Comparison of ENCODE assay signal across 18 cellular contexts in the genomic region with DNA sequence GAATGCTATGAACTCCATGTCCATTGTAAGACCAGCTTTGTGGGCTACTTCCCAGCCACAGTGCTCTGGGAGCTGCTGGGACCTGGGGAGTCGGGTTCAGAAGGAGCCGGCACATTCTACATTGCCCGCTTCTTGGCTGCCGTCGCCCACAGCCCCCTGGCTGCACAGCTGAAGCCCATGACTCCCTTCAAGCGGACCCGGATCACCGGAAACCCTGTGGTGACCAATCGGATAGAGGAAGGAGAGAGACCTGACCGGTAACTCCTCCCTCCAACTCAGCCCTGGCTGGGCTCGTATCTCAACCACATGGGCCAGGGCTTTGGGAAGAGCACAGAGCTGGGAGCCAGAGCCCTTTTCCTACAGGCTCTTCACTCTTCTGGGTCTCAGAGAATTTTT. TPM values are rescaled to one million over a fixed set of nuclear protein-coding genes. Genes with fewer than 3 reads are reported as not detected.
DNase-seq lines count a peak whose midpoint lies in the region; ATAC-seq, FAIRE-seq and TF ChIP-seq lines count a peak whose summit lies in the region.
"Had no signal": no experiment of that assay in that cellular context is flagged by ENCODE, and none has a peak within 500 bp of the region (broad histone marks: within the 10 kb centered on the region; RNA-seq: fewer than 3 reads in every experiment).

No MANE protein-coding gene starts in this region.

- TF ChIP-seq POLR2A in gastroesophageal sphincter (IDR thresholded peaks at IDR 0.05) = no peak

- H3K27me3 Mint-ChIP-seq in GM23338 (ENCODE audit: insufficient read depth, low read depth, poor library complexity) = peaks cover 2% of the 10 kb centered on the region

- H3K27ac ChIP-seq in C4-2B (peak overlapping the region; percentile 72), GM23338 (ENCODE audit: low read depth) (no peak overlapping the region), kidney (ENCODE audit: low read depth in 2 of 2, low read length in 2 of 2) (no peak overlapping the region), thymus (ENCODE audit: low read depth) (peak overlapping the region; percentile 62), gastroesophageal sphincter (peak overlapping the region in 1 of 4 donors; percentile 11)
- H3K27ac ChIP-seq: A549 had no signal

- WGBS in thymus = 98% methylated on average over 11 of the region's 11 CpGs
- WGBS in gastroesophageal sphincter (ENCODE audit: low coverage in 1 of 2), 2 donors = 100% methylated on average over 1 of the region's 11 CpGs; no CpG with 5 or more reads in 1 of the 2 donors

- TF ChIP-seq CTCF in C4-2B (conservative IDR thresholded peaks at IDR 0.05) = no peak
- TF ChIP-seq CTCF in GM23338 (conservative IDR thresholded peaks at IDR 0.05; ENCODE audit: low read depth in 2 of 2) = no peak
- no peak for TF ChIP-seq CTCF in kidney (IDR thresholded peaks at IDR 0.05; ENCODE audit: borderline replicate concordance, extremely low read depth, insufficient read depth)
- no peak for TF ChIP-seq CTCF in gastroesophageal sphincter (IDR thresholded peaks at IDR 0.05)

- intact Hi-C loops in kidney (cut with DNase I) = no loop called here

- TF ChIP-seq EP300 in gastroesophageal sphincter (IDR thresholded peaks at IDR 0.05) = no peak

- peaks cover 5% of the 10 kb centered on the region; the same call in 1 of the 2 replicates for H4K20me1 ChIP-seq in GM23338 (replicated peaks; ENCODE audit: insufficient read depth)

- no peak overlapping the region for H3K9ac ChIP-seq in kidney (ENCODE audit: low read length in 2 of 2)

- FAIRE-seq in kidney (lab: Jason Lieb, UNC) = no peak
- FAIRE-seq: A549, D721Med, G401.6, GM12891 had no signal

- no peaks in the 10 kb centered on the region for H3K9me2 ChIP-seq in GM23338 (ENCODE audit: insufficient read depth)

- H3K27ac Mint-ChIP-seq in GM23338 = no peak overlapping the region
- H3K27ac Mint-ChIP-seq: CD14-positive monocyte; CD8-positive, alpha-beta T cell had no signal

- DNase-seq in GM23338 (ENCODE audit: low spot score) (no peak), kidney (peak; percentile 35)
- DNase-seq: BE2C, COR-L47, DMS153, DMS79 treated with DMSO at 0.1 percent for 48 hours, EL, GOT3 had no signal

- peaks cover 30% of the 10 kb centered on the region for H3K36me3 Mint-ChIP-seq in GM23338 (ENCODE audit: low read depth)

- peaks cover 5% of the 10 kb centered on the region; the same call in 1 of the 2 replicates for H3K79me2 ChIP-seq in GM23338 (replicated peaks; ENCODE audit: insufficient read depth)

- H3K4me1 ChIP-seq in GM23338 (ENCODE audit: insufficient read depth) (no peaks in the 10 kb centered on the region; the same call in none of the 2 replicates), kidney (ENCODE audit: control insufficient read depth in 1 of 2, insufficient read depth in 1 of 2, low read depth in 1 of 2, low read length in 2 of 2) (peaks cover 0 to 4% of the 10 kb centered on the region in 2 donors), thymus (ENCODE audit: control insufficient read depth, insufficient read depth, low read length) (no peaks in the 10 kb centered on the region), gastroesophageal sphincter (peaks cover 0 to 22% (median 4%) of the 10 kb centered on the region in 3 donors)
- H3K4me1 ChIP-seq: A549, BE2C had no signal

- H3K36me3 ChIP-seq in GM23338 (ENCODE audit: insufficient read depth) (no peaks in the 10 kb centered on the region; the same call in 1 of the 2 replicates), kidney (ENCODE audit: control insufficient read depth in 1 of 2, insufficient read depth in 2 of 2, low read length in 2 of 2) (peaks cover 30 to 31% of the 10 kb centered on the region in 2 donors), thymus (ENCODE audit: control insufficient read depth, insufficient read depth) (peaks cover 44% of the 10 kb centered on the region), gastroesophageal sphincter (peaks cover 0 to 73% of the 10 kb centered on the region in 2 donors)

- H3K4me1 Mint-ChIP-seq in GM23338 = peaks cover 26% of the 10 kb centered on the region
- H3K4me1 Mint-ChIP-seq: CD14-positive monocyte had no signal

- H3K9me3 Mint-ChIP-seq in GM23338 = no peaks in the 10 kb centered on the region
- H3K9me3 Mint-ChIP-seq: CD8-positive, alpha-beta T cell had no signal

- H3K9me3 ChIP-seq in kidney (ENCODE audit: control insufficient read depth in 1 of 2, low read length in 2 of 2) = no peaks in the 10 kb centered on the region
- no peaks in the 10 kb centered on the region for H3K9me3 ChIP-seq in thymus (ENCODE audit: control insufficient read depth)
- H3K9me3 ChIP-seq in gastroesophageal sphincter = no peaks in the 10 kb centered on the region
- H3K9me3 ChIP-seq: A549, BE2C had no signal

- ATAC-seq in GM23338 = peak; percentile 76
- no peak for ATAC-seq in gastroesophageal sphincter
- no peak for ATAC-seq in HG02623 (IDR thresholded peaks at IDR 0.05; ENCODE audit: unreplicated experiment)
- ATAC-seq: A549; CD8-positive, alpha-beta T cell had no signal

- no peak overlapping the region for H3K4me2 ChIP-seq in GM23338
- H3K4me2 ChIP-seq: A549 had no signal

- H3K27me3 ChIP-seq in GM23338 (ENCODE audit: insufficient read depth) (no peaks in the 10 kb centered on the region), thymus (ENCODE audit: control insufficient read depth, insufficient read depth) (no peaks in the 10 kb centered on the region), gastroesophageal sphincter (no peaks in the 10 kb centered on the region)
- H3K27me3 ChIP-seq: BE2C had no signal

- H3K4me3 Mint-ChIP-seq in GM23338 = no peak overlapping the region
- H3K4me3 Mint-ChIP-seq: CD14-positive monocyte; CD8-positive, alpha-beta T cell had no signal

- H2AFZ ChIP-seq in GM23338 = no peak overlapping the region

- H3F3A ChIP-seq in GM23338 (replicated peaks; ENCODE audit: low read depth) = no peaks in the 10 kb centered on the region

- H3K4me3 ChIP-seq in GM23338 (no peak overlapping the region), kidney (ENCODE audit: low read length in 2 of 2) (no peak overlapping the region), thymus (ENCODE audit: low read length) (no peak overlapping the region), gastroesophageal sphincter (no peak overlapping the region)
- H3K4me3 ChIP-seq: A549 had no signal

TF ChIP-seq in GM23338, 12 proteins besides CTCF, POLR2A, EP300 and RAD21 (continues in another document):
- TF ChIP-seq JUNB (IDR thresholded peaks at IDR 0.05; ENCODE audit: unreplicated experiment) (no peak), STAT1 (IDR thresholded peaks at IDR 0.05; ENCODE audit: unreplicated experiment) (no peak), NANOG (IDR thresholded peaks at IDR 0.05; ENCODE audit: borderline replicate concordance) (no peak), POLR2AphosphoS5 (IDR thresholded peaks at IDR 0.05; ENCODE audit: low read depth) (no peak), ZNF331 (CRISPR knock-in tag; IDR thresholded peaks at IDR 0.05; ENCODE audit: low read depth) (no peak)

RNA-seq across cellular contexts. Expression of a gene that starts 15.4 kb away (rescaled TPM):
- 56.8 and 77.6 TPM in 2 replicates for total RNA-seq in GM23338 (2014; rRNA removed; shearing (Covaris generic))
- polyA plus RNA-seq in GM23338 (2016; fragmentation: Nextera tagmentation; extraction: Ambion mirVana) (52.4 and 53.6 TPM in 2 replicates), kidney (ENCODE audit: insufficient read depth, low read depth, low replicate concordance) (60.6 TPM), thymus (62.9 TPM)
- total RNA-seq in kidney (62.5 TPM), gastroesophageal sphincter (10 to 100 TPM; 13.4 to 25.3 (median 18.8) TPM)

RNA-seq across cellular contexts. Expression of a gene that starts 17.1 kb away (rescaled TPM):
- total RNA-seq in GM23338 (2014; rRNA removed; shearing (Covaris generic)) = 51.3 and 65.4 TPM in 2 replicates
- 73.5 and 76.7 TPM in 2 replicates for polyA plus RNA-seq in GM23338 (2016; fragmentation: Nextera tagmentation; extraction: Ambion mirVana)
- 270 TPM for total RNA-seq in kidney
- polyA plus RNA-seq in kidney (ENCODE audit: insufficient read depth, low read depth, low replicate concordance) = 501 TPM
- 227 TPM for polyA plus RNA-seq in thymus
- total RNA-seq in gastroesophageal sphincter = 100 to 1,000 TPM; 183 to 354 (median 240) TPM

RNA-seq across cellular contexts. Expression of a gene that starts 25.3 kb away (rescaled TPM):
- 12.7 and 22.4 TPM in 2 replicates for total RNA-seq in GM23338 (2014; rRNA removed; shearing (Covaris generic))
- 17.9 and 19.0 TPM in 2 replicates for polyA plus RNA-seq in GM23338 (2016; fragmentation: Nextera tagmentation; extraction: Ambion mirVana)
- 2.0 TPM for total RNA-seq in kidney
- 3.4 TPM for polyA plus RNA-seq in kidney (ENCODE audit: insufficient read depth, low read depth, low replicate concordance)
- polyA plus RNA-seq in thymus = 8.4 TPM
- total RNA-seq in gastroesophageal sphincter = 1 to 10 TPM in 2 of 4 donors, under 1 TPM in 2; 0.35 to 2.8 (median 1.7) TPM

Comparison
In these comparisons a context has a peak if more than half of its experiments do, and no peak if none do; other contexts are left out.
1. H3K27ac ChIP-seq: peak in C4-2B (single experiment) and thymus (single experiment); none in GM23338 (single experiment) and kidney (0 of 2).